ENCODE assay signal across 2 cellular contexts in genomic region chr2:241240320-241241004, GRCh38.
TF ChIP-seq lines count a peak whose summit lies in the region.

No MANE protein-coding gene starts in this region.

TF ChIP-seq in HepG2, 621 proteins besides CTCF, POLR2A, EP300 and RAD21:
- TF ChIP-seq RBM22 (optimal IDR thresholded peaks at IDR 0.05; ENCODE audit: low read length): peak; percentile 16
- no peak for TF ChIP-seq MXD4 (CRISPR knock-in tag; IDR thresholded peaks at IDR 0.05)
- TF ChIP-seq AGO2 (optimal IDR thresholded peaks at IDR 0.05; ENCODE audit: low read depth, low read length): peak; percentile 78
- 0 out of 2 replicates have a peak, but pooled peaks have one; percentile 31 for TF ChIP-seq POLR2G (IDR thresholded peaks at IDR 0.05; ENCODE audit: low read depth, low read length)

TF ChIP-seq in H1, 55 proteins besides CTCF, POLR2A, EP300 and RAD21:
- TF ChIP-seq ASH2L (IDR thresholded peaks at IDR 0.05; ENCODE audit: low read length): no peak
- TF ChIP-seq JUND (IDR thresholded peaks at IDR 0.05; ENCODE audit: low read length): no peak
- TF ChIP-seq RFX5 (IDR thresholded peaks at IDR 0.05; ENCODE audit: borderline replicate concordance, low read depth, low read length): no peak
- TF ChIP-seq NANOG (IDR thresholded peaks at IDR 0.05; ENCODE audit: insufficient read depth, low read depth, low read length, poor library complexity, severe bottlenecking): no peak
- no peak for TF ChIP-seq CREB1 (IDR thresholded peaks at IDR 0.05)
- TF ChIP-seq HDAC6 (IDR thresholded peaks at IDR 0.05; ENCODE audit: low read depth, low read length): no peak
- TF ChIP-seq, protein P1, sequence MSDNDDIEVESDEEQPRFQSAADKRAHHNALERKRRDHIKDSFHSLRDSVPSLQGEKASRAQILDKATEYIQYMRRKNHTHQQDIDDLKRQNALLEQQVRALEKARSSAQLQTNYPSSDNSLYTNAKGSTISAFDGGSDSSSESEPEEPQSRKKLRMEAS (IDR thresholded peaks at IDR 0.05): no peak
- TF ChIP-seq TAF1 (IDR thresholded peaks at IDR 0.05; ENCODE audit: low read depth, low read length): no peak
- TF ChIP-seq POU5F1 (IDR thresholded peaks at IDR 0.05; ENCODE audit: low read depth, low read length): no peak
- no peak for TF ChIP-seq POLR2AphosphoS5 (IDR thresholded peaks at IDR 0.05; ENCODE audit: low read depth, low read length)
- no peak for TF ChIP-seq CHD7 (IDR thresholded peaks at IDR 0.05; ENCODE audit: insufficient replicate concordance, low read length)
- TF ChIP-seq CHD1 (IDR thresholded peaks at IDR 0.05; ENCODE audit: low read depth, low read length): no peak
- no peak for TF ChIP-seq SAP30 (IDR thresholded peaks at IDR 0.05; ENCODE audit: insufficient read depth, insufficient replicate concordance, low read length)
- TF ChIP-seq, protein P2, sequence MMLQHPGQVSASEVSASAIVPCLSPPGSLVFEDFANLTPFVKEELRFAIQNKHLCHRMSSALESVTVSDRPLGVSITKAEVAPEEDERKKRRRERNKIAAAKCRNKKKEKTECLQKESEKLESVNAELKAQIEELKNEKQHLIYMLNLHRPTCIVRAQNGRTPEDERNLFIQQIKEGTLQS (IDR thresholded peaks at IDR 0.05; ENCODE audit: insufficient read depth, low read depth, low read length): no peak
- no peak for TF ChIP-seq NRF1 (IDR thresholded peaks at IDR 0.05; ENCODE audit: low read depth, low read length)
- TF ChIP-seq RXRA (IDR thresholded peaks at IDR 0.05; ENCODE audit: insufficient read depth, low read depth, low read length): no peak
TF ChIP-seq in H1: peak in this region for 0.
